Comparison of ENCODE assay signal across 8 cellular contexts in the genomic region with DNA sequence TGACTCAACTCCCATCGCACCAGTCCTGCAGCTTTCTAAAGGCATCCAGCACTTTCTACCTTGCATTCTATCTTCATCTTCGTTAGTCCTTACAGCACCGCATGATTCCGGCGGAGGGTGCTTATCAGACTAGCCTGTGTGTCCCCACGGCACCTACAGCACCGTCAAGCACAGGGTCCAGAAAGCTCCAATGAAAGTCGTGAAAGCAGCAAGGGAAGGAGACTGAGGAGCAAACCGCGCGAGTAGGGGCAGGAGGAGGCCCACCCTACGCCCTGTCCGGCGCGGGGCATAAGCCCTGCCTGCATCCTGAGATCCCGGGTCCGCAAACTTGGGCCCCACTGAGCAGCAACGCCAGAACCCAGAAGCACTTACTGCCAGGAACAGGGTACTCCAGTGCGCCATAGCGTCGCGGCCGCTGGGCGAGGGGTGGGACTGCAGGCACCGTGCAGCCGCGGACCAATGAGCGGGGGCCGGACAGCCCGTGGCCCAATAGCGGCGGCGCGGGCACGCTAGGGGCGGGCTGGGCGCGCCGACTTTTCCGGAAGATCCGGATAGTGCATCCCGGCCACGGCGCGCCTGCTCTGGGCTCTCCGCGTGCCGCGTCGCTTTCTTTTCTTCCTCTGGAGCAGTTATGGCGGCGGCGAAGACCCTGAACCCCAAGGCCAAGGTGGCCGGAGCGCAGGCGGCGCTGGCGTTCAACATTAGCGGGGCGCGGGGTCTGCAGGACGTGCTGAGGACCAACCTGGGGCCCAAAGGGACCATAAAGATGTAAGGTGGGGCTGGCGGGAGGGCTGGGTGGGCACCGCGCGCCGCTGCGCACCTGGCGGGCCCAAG.
DNase-seq lines count a peak whose midpoint lies in the region; ATAC-seq and TF ChIP-seq lines count a peak whose summit lies in the region.

No MANE protein-coding gene starts in this region.

- H3K9me3 Mint-ChIP-seq in CD4-positive, alpha-beta memory T cell, result no peaks in the 10 kb centered on the region

- peak overlapping the region; percentile 93 to 98 (median 96) for H3K4me3 Mint-ChIP-seq in CD4-positive, alpha-beta memory T cell

- no peak for TF ChIP-seq POLR2A in lower leg skin (IDR thresholded peaks at IDR 0.05)

- peak; percentile 83 to 86 (median 85) for DNase-seq in CD4-positive, alpha-beta memory T cell
- DNase-seq in NCI-H774 (lab: John Stamatoyannopoulos, UW) (peak; percentile 90), dermis microvascular lymphatic vessel endothelial cell (ENCODE audit: low read depth in 2 of 2) (peak; percentile 62 to 93), lower leg skin (ENCODE audit: low spot score in 2 of 2) (peak; percentile 82 to 98)
- peak; percentile 88 to 89 for DNase-seq in activated CD4-positive, alpha-beta T cell treated with anti-CD3 and anti-CD28 coated beads, Interleukin-2, amount 50 U/mL, for 48 hours
- peak; percentile 84 to 89 for DNase-seq in stimulated activated CD4-positive, alpha-beta T cell treated with anti-CD3 and anti-CD28 coated beads, Interleukin-4, amount 100 ng/mL, for 4 hours

- peaks cover 24% of the 10 kb centered on the region for H3K4me1 ChIP-seq in CD4-positive, alpha-beta memory T cell (ENCODE audit: insufficient read depth, low read length)

- 0% methylated on average over 45 to 65 of the region's 69 CpGs for WGBS in lower leg skin, 2 donors

- intact Hi-C loops in CD4-positive, alpha-beta memory T cell (cut with micrococcal nuclease), result loop anchor here (1.0 to 10.0 kb wide), 6 partner anchors 20 to 744 kb away; partner anchors contain the start of genes ASL, GUSB, VKORC1L1 and ZNF92
- intact Hi-C loops in lower leg skin (cut with DNase I; ENCODE audit: low total_unique reads), result no loop called here

- peak; percentile 99 for ATAC-seq in GM19455 (IDR thresholded peaks at IDR 0.05; ENCODE audit: unreplicated experiment)
- peak; percentile 72 for ATAC-seq in HG03575 (IDR thresholded peaks at IDR 0.05; ENCODE audit: extremely low read depth, insufficient number of reproducible peaks, low FRiP score, unreplicated experiment)

- H3K4me1 Mint-ChIP-seq in CD4-positive, alpha-beta memory T cell, result peaks cover 7 to 45% (median 27%) of the 10 kb centered on the region in 4 donors

- H3K36me3 Mint-ChIP-seq in CD4-positive, alpha-beta memory T cell, result peaks cover 0 to 18% of the 10 kb centered on the region in 2 donors

- H3K4me3 ChIP-seq in CD4-positive, alpha-beta memory T cell (ENCODE audit: low read length in 2 of 2), result peak overlapping the region; percentile 91 to 99
- H3K4me3 ChIP-seq in lower leg skin (ENCODE audit: low read depth, poor library complexity, severe bottlenecking), result peak overlapping the region; percentile 90

- H3K27me3 ChIP-seq in CD4-positive, alpha-beta memory T cell (ENCODE audit: insufficient read depth, low read length), result no peaks in the 10 kb centered on the region

- no peaks in the 10 kb centered on the region for H3K9me3 ChIP-seq in CD4-positive, alpha-beta memory T cell (ENCODE audit: control insufficient read depth in 1 of 2, low read length in 2 of 2)

- TF ChIP-seq CTCF in lower leg skin (IDR thresholded peaks at IDR 0.05), result no peak

- CTCF ChIA-PET in CD4-positive, alpha-beta memory T cell (lab: Charles Lee; ENCODE audit: partially characterized antibody), result interaction anchor here (1.3 kb wide), 1 partner anchor 89 kb away, joined by 3 read pairs; no protein-coding TSS in a partner anchor

- peak overlapping the region; percentile 87 to 97 (median 94) for H3K27ac Mint-ChIP-seq in CD4-positive, alpha-beta memory T cell

- H3K36me3 ChIP-seq in CD4-positive, alpha-beta memory T cell (ENCODE audit: insufficient read depth, low read length), result peaks cover 4% of the 10 kb centered on the region

- peak overlapping the region; percentile 60 for H3K27ac ChIP-seq in CD4-positive, alpha-beta memory T cell (ENCODE audit: low read depth, low read length)

- POLR2A ChIA-PET in CD4-positive, alpha-beta memory T cell (lab: Charles Lee; ENCODE audit: partially characterized antibody), result interaction anchor here (0.5 to 1.5 kb wide), 13 partner anchors 9 to 1246 kb away, joined by 3 to 8 read pairs (median 3); partner anchors contain the start of genes CRCP and TYW1

- no peaks in the 10 kb centered on the region for H3K27me3 Mint-ChIP-seq in CD4-positive, alpha-beta memory T cell

Comparison
In these comparisons a context has a peak if more than half of its experiments do, and no peak if none do; other contexts are left out.
1. Peak in every context shown above with its lines: DNase-seq, ATAC-seq, H3K4me3 ChIP-seq and H3K27ac ChIP-seq.